8 cellular contexts compared by ENCODE assay signal in the genomic region with DNA sequence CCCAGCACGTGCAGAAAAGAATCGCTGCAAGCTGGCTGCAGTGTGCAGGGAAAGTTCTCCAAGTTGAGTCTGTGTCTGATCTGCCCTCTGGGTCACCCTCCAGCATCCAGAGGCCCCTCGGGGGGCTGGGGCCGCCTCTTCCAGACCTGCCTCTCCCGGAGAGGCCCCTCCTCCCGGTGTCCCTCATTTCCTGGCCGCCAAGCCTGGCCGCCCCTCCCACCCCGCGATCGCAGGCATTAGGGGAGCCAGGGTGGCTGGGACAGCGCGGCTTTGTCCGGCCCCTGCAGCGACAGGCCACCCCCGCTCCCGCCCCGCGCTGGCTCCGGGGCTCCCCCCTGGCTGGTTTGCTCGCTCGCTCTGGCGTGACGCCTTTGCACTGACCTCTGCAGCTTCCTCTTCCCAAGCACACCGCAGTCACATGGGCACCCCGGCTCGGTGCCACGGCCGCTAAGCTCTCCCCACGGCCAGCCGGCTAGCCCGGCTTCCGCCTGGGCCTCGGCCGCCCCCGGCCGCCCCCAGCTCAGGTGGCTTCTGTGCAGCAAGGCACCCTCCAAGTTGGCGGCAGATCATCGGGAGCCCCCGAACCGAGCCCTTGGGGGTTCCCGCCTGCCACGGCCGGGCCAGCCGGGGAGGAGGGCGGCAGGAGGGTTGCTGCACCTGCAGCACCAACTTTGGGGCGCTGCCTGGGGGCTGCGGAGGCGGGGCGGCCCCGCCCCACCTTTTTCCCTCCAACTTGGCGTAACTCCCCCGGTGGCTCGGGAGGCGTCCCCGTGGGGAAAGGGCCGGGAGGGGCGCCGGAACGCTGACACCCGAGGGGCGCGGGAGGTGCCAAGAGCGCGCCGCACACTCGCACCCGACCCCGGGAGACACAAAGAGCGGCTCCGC.
DNase-seq lines count a peak whose midpoint lies in the region; ATAC-seq, FAIRE-seq and TF ChIP-seq lines count a peak whose summit lies in the region.

No MANE protein-coding gene starts in this region.

- no peak for FAIRE-seq in RCC 7860 (lab: Jason Lieb, UNC)
- FAIRE-seq in urothelium cell line (lab: Jason Lieb, UNC) = no peak

- H3K4me3 Mint-ChIP-seq in activated naive CD4-positive, alpha-beta T cell treated with anti-CD3 and anti-CD28 coated beads, Interleukin-2, amount 10 ng/mL, durations not matched to agents 7 days and 5 days = peak overlapping the region; percentile 65

- peak overlapping the region; percentile 70 to 91 for H3K4me3 ChIP-seq in neutrophil (ENCODE audit: low read depth in 1 of 2, low read length in 1 of 2)

- peak overlapping the region; percentile 71 for H3K27ac ChIP-seq in neutrophil

- H3K27me3 ChIP-seq in neutrophil = peaks cover 17% of the 10 kb centered on the region

- no peaks in the 10 kb centered on the region for H3K36me3 ChIP-seq in neutrophil

- peaks cover 35% of the 10 kb centered on the region for H3K36me3 Mint-ChIP-seq in activated naive CD4-positive, alpha-beta T cell treated with anti-CD3 and anti-CD28 coated beads, Interleukin-2, amount 10 ng/mL, durations not matched to agents 7 days and 5 days

- ATAC-seq in GM21367 (IDR thresholded peaks at IDR 0.05; ENCODE audit: unreplicated experiment) = peak; percentile 50

- H3K27ac Mint-ChIP-seq in activated naive CD4-positive, alpha-beta T cell treated with anti-CD3 and anti-CD28 coated beads, Interleukin-2, amount 10 ng/mL, durations not matched to agents 7 days and 5 days = peak overlapping the region; percentile 75

- peak; percentile 18 for TF ChIP-seq CTCF in neutrophil (IDR thresholded peaks at IDR 0.05)

- H3K4me1 Mint-ChIP-seq in activated naive CD4-positive, alpha-beta T cell treated with anti-CD3 and anti-CD28 coated beads, Interleukin-2, amount 10 ng/mL, durations not matched to agents 7 days and 5 days = peaks cover 49% of the 10 kb centered on the region

- H3K27me3 Mint-ChIP-seq in activated naive CD4-positive, alpha-beta T cell treated with anti-CD3 and anti-CD28 coated beads, Interleukin-2, amount 10 ng/mL, durations not matched to agents 7 days and 5 days = peaks cover 10% of the 10 kb centered on the region

- CTCF ChIA-PET in activated naive CD4-positive, alpha-beta T cell treated with anti-CD3 and anti-CD28 coated beads, Interleukin-2, amount 10 ng/mL, durations not matched to agents 7 days and 5 days (lab: Charles Lee) = interaction anchor here (0.7 to 0.9 kb wide), 2 partner anchors 38 to 257 kb away, joined by 3 read pairs; no protein-coding TSS in a partner anchor

- DNase-seq in DMS79 (lab: John Stamatoyannopoulos, UW) (peak; percentile 48), HPDE6-E6E7 (ENCODE audit: extremely low spot score) (peak; percentile 39), RCC 7860 (ENCODE audit: low spot score) (peak; percentile 69), glomerular visceral epithelial cell (ENCODE audit: extremely low spot score) (peak; percentile 89), urothelium cell line (ENCODE audit: low spot score) (peak; percentile 73)
- DNase-seq in activated naive CD4-positive, alpha-beta T cell treated with anti-CD3 and anti-CD28 coated beads, Interleukin-2, amount 10 ng/mL, durations not matched to agents 7 days and 5 days = peak; percentile 65

- H3K9me3 ChIP-seq in neutrophil = no peaks in the 10 kb centered on the region

- H3K4me1 ChIP-seq in neutrophil (ENCODE audit: control insufficient read depth in 1 of 2, insufficient read depth in 1 of 2, low read depth in 1 of 2, low read length in 1 of 2) = peaks cover 26 to 32% of the 10 kb centered on the region in 2 experiments

- H3K9me3 Mint-ChIP-seq in activated naive CD4-positive, alpha-beta T cell treated with anti-CD3 and anti-CD28 coated beads, Interleukin-2, amount 10 ng/mL, durations not matched to agents 7 days and 5 days = no peaks in the 10 kb centered on the region

Comparison
In these comparisons a context has a peak if more than half of its experiments do, and no peak if none do; other contexts are left out.
1. Peak in every context shown above with its lines: DNase-seq, ATAC-seq, H3K4me3 ChIP-seq and H3K27ac ChIP-seq.
2. DNase-seq: peak in every context shown above with its lines; median percentile 89 in glomerular visceral epithelial cell; 73 in urothelium cell line; 69 in RCC 7860; 65 in activated naive CD4-positive, alpha-beta T cell treated with anti-CD3 and anti-CD28 coated beads, Interleukin-2, amount 10 ng/mL, durations not matched to agents 7 days and 5 days; 48 in DMS79; 39 in HPDE6-E6E7.